ENCODE assay signal across 20 cellular contexts in genomic region chr2:59961733-59962132, GRCh38.
A peak's percentile ranks its signal among the peaks of the same experiment; 100 is the strongest.
DNase-seq lines count a peak whose midpoint lies in the region; ATAC-seq and TF ChIP-seq lines count a peak whose summit lies in the region.
"Had no signal": no experiment of that assay in that cellular context is flagged by ENCODE, and none has a peak within 500 bp of the region (broad histone marks: within the 10 kb centered on the region; RNA-seq: fewer than 3 reads in every experiment).

No MANE protein-coding gene starts in this region.

- H3K27me3 Mint-ChIP-seq in endodermal cell (ENCODE audit: insufficient read depth) (no peaks in the 10 kb centered on the region), T-cell (no peaks in the 10 kb centered on the region)
- H3K27me3 Mint-ChIP-seq: CD4-positive, alpha-beta memory T cell had no signal

- H3K9me3 ChIP-seq in lower lobe of right lung (no peaks in the 10 kb centered on the region), prostate gland (no peaks in the 10 kb centered on the region), endodermal cell (ENCODE audit: control insufficient read depth, low read length) (no peaks in the 10 kb centered on the region)
- H3K9me3 ChIP-seq: BLaER1 had no signal

- no peaks in the 10 kb centered on the region for H3K36me3 Mint-ChIP-seq in endodermal cell (ENCODE audit: low read depth)
- no peaks in the 10 kb centered on the region for H3K36me3 Mint-ChIP-seq in T-cell
- H3K36me3 Mint-ChIP-seq: CD14-positive monocyte; CD4-positive, alpha-beta memory T cell had no signal

- DNase-seq in SIG-M5 treated with dmso at 0.1 percent for 504 hours (lab: John Stamatoyannopoulos, UW; ENCODE audit: unreplicated experiment) (peak; percentile 15), SIG-M5 (lab: John Stamatoyannopoulos, UW) (no peak), lower lobe of right lung (no peak), prostate gland (ENCODE audit: low spot score) (peak; percentile 8), endodermal cell (no peak), T-cell (no peak)
- DNase-seq in effector CD4-positive, alpha-beta T cell, result no peak
- DNase-seq: 8988T; Calu3; CD4-positive, alpha-beta memory T cell; DMS79 treated with DMSO at 0.1 percent for 48 hours; GM23248; H7; HFFc6; IMR-90 had no signal

- H3K27ac Mint-ChIP-seq in endodermal cell, result no peak overlapping the region
- H3K27ac Mint-ChIP-seq in T-cell, result no peak overlapping the region
- H3K27ac Mint-ChIP-seq: CD14-positive monocyte, HFFc6 had no signal

- H3K36me3 ChIP-seq in lower lobe of right lung, result no peaks in the 10 kb centered on the region
- H3K36me3 ChIP-seq in prostate gland, result no peaks in the 10 kb centered on the region
- H3K36me3 ChIP-seq in endodermal cell (ENCODE audit: control insufficient read depth, insufficient read depth, low read length), result no peaks in the 10 kb centered on the region
- H3K36me3 ChIP-seq: BLaER1 had no signal

- POLR2A ChIA-PET in T-cell (lab: Charles Lee), result no interaction called here

- intact Hi-C loops in lower lobe of right lung (cut with DNase I) (no loop called here), prostate gland (cut with DNase I) (no loop called here)

- H3K9me3 Mint-ChIP-seq in endodermal cell, result no peaks in the 10 kb centered on the region
- no peaks in the 10 kb centered on the region for H3K9me3 Mint-ChIP-seq in T-cell
- H3K9me3 Mint-ChIP-seq: CD14-positive monocyte had no signal

- H3K27ac ChIP-seq in lower lobe of right lung (no peak overlapping the region), prostate gland (no peak overlapping the region), endodermal cell (ENCODE audit: low read depth, low read length) (no peak overlapping the region)
- H3K27ac ChIP-seq: BLaER1, GM23248 had no signal

- no peak overlapping the region for H3K4me3 Mint-ChIP-seq in endodermal cell
- no peak overlapping the region for H3K4me3 Mint-ChIP-seq in T-cell
- H3K4me3 Mint-ChIP-seq: CD14-positive monocyte; CD4-positive, alpha-beta memory T cell; HFFc6 had no signal

- H3K9ac ChIP-seq in endodermal cell (ENCODE audit: extremely low read depth, low read length, poor library complexity, severe bottlenecking), result no peak overlapping the region
- H3K9ac ChIP-seq: BLaER1, GM23248 had no signal

- peaks cover 6% of the 10 kb centered on the region for H3K4me1 Mint-ChIP-seq in endodermal cell
- H3K4me1 Mint-ChIP-seq in T-cell, result no peaks in the 10 kb centered on the region
- H3K4me1 Mint-ChIP-seq: CD4-positive, alpha-beta memory T cell had no signal

- H3K27me3 ChIP-seq in lower lobe of right lung (ENCODE audit: low read depth) (no peaks in the 10 kb centered on the region), prostate gland (replicated peaks; ENCODE audit: insufficient read depth) (no peaks in the 10 kb centered on the region), endodermal cell (ENCODE audit: control insufficient read depth, insufficient read depth, low read length, poor library complexity, severe bottlenecking) (no peaks in the 10 kb centered on the region)
- H3K27me3 ChIP-seq: BLaER1 had no signal

- ATAC-seq in lower lobe of right lung (peak; percentile 17 to 39), GM21526 (IDR thresholded peaks at IDR 0.05; ENCODE audit: low FRiP score, unreplicated experiment) (no peak), T-cell (replicated peaks in 1 of 4) (no peak)
- ATAC-seq: GM12878, HCT116 had no signal

- CTCF ChIA-PET in T-cell (lab: Charles Lee), result interaction anchor here in 1 of 2 donors (0.6 kb wide), 1 partner anchor 479 kb away, joined by 3 read pairs; no protein-coding TSS in a partner anchor

- 38% methylated on average over 2 of the region's 2 CpGs for WGBS in prostate gland
- 94 to 100% methylated on average over 2 of the region's 2 CpGs for WGBS in endodermal cell (ENCODE audit: insufficient coverage in 1 of 2, insufficient read length in 1 of 2), 2 experiments

- TF ChIP-seq POLR2A in prostate gland (IDR thresholded peaks at IDR 0.05), result no peak

- no peak overlapping the region for H3K4me3 ChIP-seq in lower lobe of right lung
- H3K4me3 ChIP-seq in prostate gland, result no peak overlapping the region
- no peak overlapping the region for H3K4me3 ChIP-seq in endodermal cell (ENCODE audit: low read length)
- H3K4me3 ChIP-seq: BLaER1, GM12878, GM23248 had no signal

- TF ChIP-seq CTCF in lower lobe of right lung (IDR thresholded peaks at IDR 0.05) (no peak), prostate gland (IDR thresholded peaks at IDR 0.05) (no peak), endodermal cell (conservative IDR thresholded peaks at IDR 0.05) (no peak)

- H3K4me1 ChIP-seq in lower lobe of right lung, result no peaks in the 10 kb centered on the region
- H3K4me1 ChIP-seq in prostate gland (replicated peaks), result no peaks in the 10 kb centered on the region
- H3K4me1 ChIP-seq in endodermal cell (ENCODE audit: control insufficient read depth, insufficient read depth, low read length), result no peaks in the 10 kb centered on the region
- H3K4me1 ChIP-seq: BLaER1 had no signal

Comparison
In these comparisons a context has a peak if more than half of its experiments do, and no peak if none do; other contexts are left out.
1. DNase-seq: peak in SIG-M5 treated with dmso at 0.1 percent for 504 hours (single experiment) and prostate gland (single experiment); none in SIG-M5 (single experiment), lower lobe of right lung (single experiment), effector CD4-positive, alpha-beta T cell (single experiment), endodermal cell (single experiment) and T-cell (0 of 34).
2. ATAC-seq: peak in lower lobe of right lung (2 of 2); none in GM21526 (single experiment) and T-cell (0 of 4).